In the genomic region with DNA sequence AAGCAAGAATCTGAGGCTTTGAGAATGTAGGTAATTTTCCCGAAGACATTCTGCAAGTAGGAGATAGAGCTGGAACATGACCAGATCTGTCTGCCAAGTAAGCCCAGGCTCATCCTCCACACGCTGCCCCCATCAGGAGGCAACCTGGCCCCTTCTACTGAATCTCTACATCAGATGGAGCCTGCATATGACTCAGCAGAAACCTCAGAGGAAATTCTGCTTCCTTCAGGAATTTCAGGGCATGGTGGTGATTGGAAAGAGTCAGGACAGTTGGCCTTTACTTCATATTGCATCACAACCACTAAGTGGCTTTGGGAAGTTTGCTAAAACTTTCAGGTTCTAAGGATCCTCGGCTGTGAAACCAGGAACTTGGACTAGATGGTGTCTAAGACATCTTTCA, we compare ENCODE assay signal across 10 cellular contexts.
A peak's percentile ranks its signal among the peaks of the same experiment; 100 is the strongest.
DNase-seq lines count a peak whose midpoint lies in the region; ATAC-seq, FAIRE-seq and TF ChIP-seq lines count a peak whose summit lies in the region.
"Had no signal": no experiment of that assay in that cellular context is flagged by ENCODE, and none has a peak within 500 bp of the region (broad histone marks: within the 10 kb centered on the region; RNA-seq: fewer than 3 reads in every experiment).

No MANE protein-coding gene starts in this region.

- ATAC-seq in activated naive CD4-positive, alpha-beta T cell treated with anti-CD3 and anti-CD28 coated beads, Interleukin-2, amount 50 U/mL, for 72 hours, result no peak
- peak; percentile 81 for ATAC-seq in aorta (ENCODE audit: low FRiP score)
- ATAC-seq in GM21526 (IDR thresholded peaks at IDR 0.05; ENCODE audit: low FRiP score, unreplicated experiment), result no peak

- intact Hi-C loops in left ventricle myocardium inferior (cut with micrococcal nuclease) (no loop called here), aorta (cut with DNase I) (loop anchor here in 1 of 2 donors (5.0 kb wide), 1 partner anchor 85 kb away; a partner anchor contains a TSS)

- no peak overlapping the region for H3K27ac ChIP-seq in cardiac muscle cell
- H3K27ac ChIP-seq in left ventricle myocardium inferior (replicated peaks), result no peak overlapping the region
- H3K27ac ChIP-seq in aorta (ENCODE audit: low read depth in 1 of 2, low read length in 2 of 2), result no peak overlapping the region
- H3K27ac ChIP-seq: pancreas had no signal

- no peaks in the 10 kb centered on the region for H3K27me3 ChIP-seq in cardiac muscle cell
- H3K27me3 ChIP-seq in left ventricle myocardium inferior (ENCODE audit: low read depth), result peaks cover 11% of the 10 kb centered on the region
- no peaks in the 10 kb centered on the region for H3K27me3 ChIP-seq in aorta (ENCODE audit: control insufficient read depth in 1 of 2, insufficient read depth in 2 of 2, low read length in 1 of 2)
- H3K27me3 ChIP-seq: pancreas had no signal

- DNase-seq in cardiac muscle cell (ENCODE audit: low read depth in 1 of 2, low spot score in 1 of 2) (peak in 1 of 2 donors; percentile 95), left ventricle myocardium inferior (no peak), immature natural killer cell (no peak), aorta (no peak), frontal cortex (ENCODE audit: low spot score in 2 of 2) (no peak), HuH-7 (ENCODE audit: low spot score) (no peak)
- no peak for DNase-seq in activated naive CD4-positive, alpha-beta T cell treated with anti-CD3 and anti-CD28 coated beads, Interleukin-2, amount 50 U/mL, for 72 hours (ENCODE audit: low spot score in 2 of 2)
- DNase-seq: NK-92 treated with Interleukin-12 subunit alpha and Interleukin-12 subunit beta, amount 100 ng/mL, for 24 hours; pancreas had no signal

- no peaks in the 10 kb centered on the region for H3K9me3 ChIP-seq in cardiac muscle cell (ENCODE audit: low read depth)
- H3K9me3 ChIP-seq in left ventricle myocardium inferior (replicated peaks), result peaks cover 20% of the 10 kb centered on the region
- peaks cover 4% of the 10 kb centered on the region for H3K9me3 ChIP-seq in aorta (ENCODE audit: control insufficient read depth, low read length)
- H3K9me3 ChIP-seq: pancreas had no signal

- H3K27ac Mint-ChIP-seq in activated naive CD4-positive, alpha-beta T cell treated with anti-CD3 and anti-CD28 coated beads, Interleukin-2, amount 50 U/mL, for 72 hours, result peak overlapping the region; percentile 82 to 98
- H3K27ac Mint-ChIP-seq in immature natural killer cell, result peak overlapping the region; percentile 90 to 99 (median 96)

- H3K4me3 Mint-ChIP-seq in immature natural killer cell, result peak overlapping the region in 4 of 5 donors; percentile 64 to 86 (median 76)

- H3K36me3 Mint-ChIP-seq in activated naive CD4-positive, alpha-beta T cell treated with anti-CD3 and anti-CD28 coated beads, Interleukin-2, amount 50 U/mL, for 72 hours, result peaks cover 0 to 22% of the 10 kb centered on the region in 2 donors
- H3K36me3 Mint-ChIP-seq in immature natural killer cell, result peaks cover 0 to 3% (median 0%) of the 10 kb centered on the region in 3 donors

- no peaks in the 10 kb centered on the region for H3K4me1 ChIP-seq in cardiac muscle cell (ENCODE audit: low read depth)
- peaks cover 6% of the 10 kb centered on the region for H3K4me1 ChIP-seq in left ventricle myocardium inferior
- H3K4me1 ChIP-seq in aorta (ENCODE audit: control insufficient read depth in 1 of 2, insufficient read depth in 2 of 2, low read length in 2 of 2), result no peaks in the 10 kb centered on the region

- TF ChIP-seq CTCF in cardiac muscle cell (IDR thresholded peaks at IDR 0.05; ENCODE audit: low read depth, low read length), result peak; percentile 3
- no peak for TF ChIP-seq CTCF in left ventricle myocardium inferior (IDR thresholded peaks at IDR 0.05; ENCODE audit: borderline replicate concordance)

- WGBS in aorta, 2 donors, result 77 to 81% methylated on average over 3 of the region's 3 CpGs

- FAIRE-seq in frontal cortex (lab: Jason Lieb, UNC), result no peak
- FAIRE-seq: pancreas had no signal

- H3K4me3 ChIP-seq in cardiac muscle cell (no peak overlapping the region), left ventricle myocardium inferior (no peak overlapping the region), aorta (ENCODE audit: low read length in 2 of 2) (no peak overlapping the region)
- H3K4me3 ChIP-seq: pancreas had no signal

- no peaks in the 10 kb centered on the region for H3K36me3 ChIP-seq in cardiac muscle cell
- H3K36me3 ChIP-seq in left ventricle myocardium inferior, result no peaks in the 10 kb centered on the region
- no peaks in the 10 kb centered on the region for H3K36me3 ChIP-seq in aorta (ENCODE audit: control insufficient read depth in 1 of 2, insufficient read depth in 2 of 2, low read length in 1 of 2)
- H3K36me3 ChIP-seq: pancreas had no signal

- peaks cover 0 to 9% of the 10 kb centered on the region in 2 donors for H3K9me3 Mint-ChIP-seq in activated naive CD4-positive, alpha-beta T cell treated with anti-CD3 and anti-CD28 coated beads, Interleukin-2, amount 50 U/mL, for 72 hours
- H3K9me3 Mint-ChIP-seq in immature natural killer cell, result peaks cover 0 to 2% (median 0%) of the 10 kb centered on the region in 6 donors

- H3K4me1 Mint-ChIP-seq in immature natural killer cell, result peaks cover 49 to 50% of the 10 kb centered on the region in 2 donors

- H3K27me3 Mint-ChIP-seq in immature natural killer cell (ENCODE audit: low read depth in 3 of 3), result peaks cover 8 to 16% (median 13%) of the 10 kb centered on the region in 3 donors
